ENCODE assay signal across 24 cellular contexts in the genomic region with DNA sequence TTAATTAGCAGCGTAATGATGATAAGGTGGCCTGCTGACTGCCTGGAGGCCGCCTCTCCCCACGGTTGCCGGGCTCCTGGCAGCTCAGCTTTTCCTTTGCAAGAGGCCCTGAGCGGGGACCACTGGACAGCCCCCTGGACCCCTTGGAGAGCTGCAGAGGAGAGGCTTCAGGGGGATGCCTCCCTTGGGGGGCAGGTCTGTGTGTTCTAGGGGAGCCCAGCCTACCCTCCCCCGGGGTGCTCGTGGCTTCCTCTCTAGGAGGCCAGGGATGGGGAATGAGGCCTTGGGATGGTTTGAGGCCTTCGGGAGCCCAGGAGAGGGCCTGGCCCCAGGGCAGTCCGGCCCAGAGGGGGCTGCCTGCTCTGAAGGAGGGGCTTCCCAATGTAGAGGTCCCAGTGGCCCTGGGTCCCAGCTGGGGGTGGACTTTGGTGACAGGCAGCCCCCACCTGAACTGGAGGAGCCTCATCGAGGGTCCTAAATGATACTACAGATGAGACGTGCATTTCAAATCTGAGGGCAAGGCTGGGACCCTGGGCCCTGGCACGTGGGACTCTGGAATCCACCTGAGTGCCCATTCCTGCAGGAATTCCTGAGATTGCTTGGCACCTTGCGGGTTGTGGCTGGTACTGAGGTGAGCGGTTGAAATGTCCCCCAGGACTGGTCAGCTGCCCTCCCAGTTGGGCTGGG.
DNase-seq lines count a peak whose midpoint lies in the region; ATAC-seq and TF ChIP-seq lines count a peak whose summit lies in the region.
"Had no signal": no experiment of that assay in that cellular context is flagged by ENCODE, and none has a peak within 500 bp of the region (broad histone marks: within the 10 kb centered on the region; RNA-seq: fewer than 3 reads in every experiment).

No MANE protein-coding gene starts in this region.

- H3K27ac ChIP-seq in right atrium auricular region (no peak overlapping the region), RWPE2 (ENCODE audit: poor library complexity, severe bottlenecking) (no peak overlapping the region), lower lobe of right lung (no peak overlapping the region), upper lobe of right lung (no peak overlapping the region)
- H3K27ac ChIP-seq: BLaER1 treated with 17β-estradiol and CSF1 and Interleukin-3, amounts not matched to agents 10 nM and 100 nM; body of pancreas; HL-60; SJCRH30 had no signal

- H3K27me3 ChIP-seq in right atrium auricular region (peaks cover 4 to 25% of the 10 kb centered on the region in 2 donors), RWPE2 (ENCODE audit: insufficient read depth, poor library complexity, severe bottlenecking) (peaks cover 47% of the 10 kb centered on the region), lower lobe of right lung (ENCODE audit: low read depth) (peaks cover 60% of the 10 kb centered on the region), upper lobe of right lung (peaks cover 39% of the 10 kb centered on the region)
- H3K27me3 ChIP-seq: SJCRH30 had no signal

- H3K36me3 ChIP-seq in right atrium auricular region: no peaks in the 10 kb centered on the region
- H3K36me3 ChIP-seq in RWPE2 (ENCODE audit: low read depth): no peaks in the 10 kb centered on the region
- H3K36me3 ChIP-seq in lower lobe of right lung: no peaks in the 10 kb centered on the region
- H3K36me3 ChIP-seq in upper lobe of right lung: no peaks in the 10 kb centered on the region
- H3K36me3 ChIP-seq: BLaER1 treated with 17β-estradiol and CSF1 and Interleukin-3, amounts not matched to agents 10 nM and 100 nM; HAP-1; SJCRH30 had no signal

- no peak for ATAC-seq in Right ventricle myocardium superior (ENCODE audit: poor library complexity)
- no peak for ATAC-seq in RWPE2 (ENCODE audit: low read depth)
- no peak for ATAC-seq in lower lobe of right lung
- no peak for ATAC-seq in upper lobe of right lung
- no peak for ATAC-seq in HG03196 (IDR thresholded peaks at IDR 0.05; ENCODE audit: unreplicated experiment)
- ATAC-seq: activated CD4-positive, alpha-beta T cell treated with anti-CD3 and anti-CD28 coated beads for 36 hours; activated CD8-positive, alpha-beta memory T cell treated with anti-CD3 and anti-CD28 coated beads, Interleukin-2, amount 10 ng/mL, durations not matched to agents 7 days and 5 days; body of pancreas; Panc1 had no signal

- H3K9me3 ChIP-seq in right atrium auricular region (peaks cover 4 to 19% of the 10 kb centered on the region in 2 donors), RWPE2 (ENCODE audit: severe bottlenecking) (peaks cover 9% of the 10 kb centered on the region), lower lobe of right lung (peaks cover 9% of the 10 kb centered on the region), upper lobe of right lung (peaks cover 7% of the 10 kb centered on the region)
- H3K9me3 ChIP-seq: body of pancreas, HAP-1 had no signal

- peak; percentile 17 for DNase-seq in Right ventricle myocardium superior
- DNase-seq in right atrium auricular region (ENCODE audit: low spot score): no peak
- DNase-seq in RWPE2 (ENCODE audit: low spot score): peak; percentile 76
- DNase-seq in lower lobe of right lung: peak; percentile 30
- peak; percentile 45 for DNase-seq in upper lobe of right lung
- no peak for DNase-seq in NCI-H1092 treated with DMSO at 0.1 percent for 48 hours (lab: John Stamatoyannopoulos, UW)
- DNase-seq in NK-92 (lab: John Stamatoyannopoulos, UW; ENCODE audit: unreplicated experiment): no peak
- DNase-seq: activated CD4-positive, alpha-beta T cell treated with anti-CD3 and anti-CD28 coated beads for 36 hours; activated CD8-positive, alpha-beta memory T cell treated with anti-CD3 and anti-CD28 coated beads, Interleukin-2, amount 10 ng/mL, durations not matched to agents 7 days and 5 days; effector CD8-positive, alpha-beta T cell; foreskin melanocyte; hippocampal formation; immature natural killer cell; midbrain; NCI-H1694 treated with DMSO at 0.1 percent for 48 hours; NCI-H2171 treated with DMSO at 0.1 percent for 48 hours; SJCRH30; stimulated activated CD8-positive, alpha-beta memory T cell treated with anti-CD3 and anti-CD28 coated beads, Interleukin-4, amount 100 ng/mL, for 48 hours had no signal

- H3K4me3 ChIP-seq in right atrium auricular region: no peak overlapping the region
- H3K4me3 ChIP-seq in RWPE2 (ENCODE audit: severe bottlenecking): no peak overlapping the region
- H3K4me3 ChIP-seq in lower lobe of right lung: no peak overlapping the region
- H3K4me3 ChIP-seq in upper lobe of right lung: no peak overlapping the region
- H3K4me3 ChIP-seq: body of pancreas, HAP-1, SJCRH30 had no signal

- TF ChIP-seq CTCF in right atrium auricular region (IDR thresholded peaks at IDR 0.05) (no peak), RWPE2 (IDR thresholded peaks at IDR 0.05; ENCODE audit: poor library complexity, severe bottlenecking) (no peak), lower lobe of right lung (IDR thresholded peaks at IDR 0.05) (no peak), upper lobe of right lung (IDR thresholded peaks at IDR 0.05) (no peak)

- H3K4me1 ChIP-seq in right atrium auricular region (peaks cover 0 to 14% of the 10 kb centered on the region in 2 donors), RWPE2 (ENCODE audit: insufficient read depth, poor library complexity, severe bottlenecking) (no peaks in the 10 kb centered on the region), lower lobe of right lung (no peaks in the 10 kb centered on the region), upper lobe of right lung (no peaks in the 10 kb centered on the region)
- H3K4me1 ChIP-seq: body of pancreas, HAP-1, SJCRH30 had no signal

- intact Hi-C loops in Right ventricle myocardium superior (cut with DNase I): no loop called here
- intact Hi-C loops in lower lobe of right lung (cut with DNase I): no loop called here
- intact Hi-C loops in upper lobe of right lung (cut with DNase I): no loop called here

Comparison
In these comparisons a context has a peak if more than half of its experiments do, and no peak if none do; other contexts are left out.
1. DNase-seq: peak in Right ventricle myocardium superior (single experiment), RWPE2 (single experiment), lower lobe of right lung (single experiment) and upper lobe of right lung (single experiment); none in right atrium auricular region (single experiment), NCI-H1092 treated with DMSO at 0.1 percent for 48 hours (single experiment) and NK-92 (single experiment).